Comparison of ENCODE assay signal across 9 cellular contexts in genomic region chr4:75512336-75513211, GRCh38. TPM values are rescaled to one million over a fixed set of nuclear protein-coding genes. Genes with fewer than 3 reads are reported as not detected.
DNase-seq lines count a peak whose midpoint lies in the region; ATAC-seq and TF ChIP-seq lines count a peak whose summit lies in the region.
"Had no signal": no experiment of that assay in that cellular context is flagged by ENCODE, and none has a peak within 500 bp of the region (broad histone marks: within the 10 kb centered on the region; RNA-seq: fewer than 3 reads in every experiment).

No MANE protein-coding gene starts in this region.

- H3K9me3 ChIP-seq in Panc1 (ENCODE audit: control insufficient read depth, insufficient read depth, low read depth, low read length) = no peaks in the 10 kb centered on the region

- no peaks in the 10 kb centered on the region for H3K27me3 Mint-ChIP-seq in activated CD4-positive, alpha-beta T cell treated with anti-CD3 and anti-CD28 coated beads, Interleukin-2, amount 10 ng/mL, durations not matched to agents 7 days and 5 days
- H3K27me3 Mint-ChIP-seq: dendritic cell treated with granulocyte-macrophage colony-stimulating factor and Interleukin-4, amounts not matched to agents 40 ng/mL and 50 ng/mL, for 4 days had no signal

- H3K27ac Mint-ChIP-seq in activated CD4-positive, alpha-beta T cell treated with anti-CD3 and anti-CD28 coated beads, Interleukin-2, amount 10 ng/mL, durations not matched to agents 7 days and 5 days = peak overlapping the region; percentile 99
- H3K27ac Mint-ChIP-seq: dendritic cell treated with granulocyte-macrophage colony-stimulating factor and Interleukin-4, amounts not matched to agents 40 ng/mL and 50 ng/mL, for 4 days had no signal

- no peak for TF ChIP-seq CTCF in Panc1 (IDR thresholded peaks at IDR 0.05)
- no peak for TF ChIP-seq CTCF in epithelial cell of proximal tubule (conservative IDR thresholded peaks at IDR 0.05; ENCODE audit: low read depth, low read length)
- no peak for TF ChIP-seq CTCF in retinal pigment epithelial cell (conservative IDR thresholded peaks at IDR 0.05; ENCODE audit: low read depth, low read length)

- no peak overlapping the region for H3K4me3 Mint-ChIP-seq in activated CD4-positive, alpha-beta T cell treated with anti-CD3 and anti-CD28 coated beads, Interleukin-2, amount 10 ng/mL, durations not matched to agents 7 days and 5 days
- H3K4me3 Mint-ChIP-seq: dendritic cell treated with granulocyte-macrophage colony-stimulating factor and Interleukin-4, amounts not matched to agents 40 ng/mL and 50 ng/mL, for 4 days had no signal

- H3K27me3 ChIP-seq in Panc1 (ENCODE audit: control insufficient read depth, insufficient read depth, low read length) = no peaks in the 10 kb centered on the region

- H3K4me3 ChIP-seq in Panc1 (ENCODE audit: low read depth in 2 of 2, low read length in 2 of 2) (peak overlapping the region; percentile 91 to 92), epithelial cell of proximal tubule (ENCODE audit: low read depth, low read length) (peak overlapping the region; percentile 71), retinal pigment epithelial cell (ENCODE audit: low read length) (peak overlapping the region; percentile 88)

- peaks cover 48% of the 10 kb centered on the region for H3K4me1 Mint-ChIP-seq in activated CD4-positive, alpha-beta T cell treated with anti-CD3 and anti-CD28 coated beads, Interleukin-2, amount 10 ng/mL, durations not matched to agents 7 days and 5 days

- peak overlapping the region; percentile 94 for H3K27ac ChIP-seq in Panc1 (ENCODE audit: low read length)

- in situ Hi-C loops in Panc1 (cut with HindIII; ENCODE audit: low pct_unique_long_range_greater_than_20kb, low sequenced_read_pairs) = no loop called here

- peaks cover 11% of the 10 kb centered on the region for H3K4me1 ChIP-seq in Panc1 (ENCODE audit: control insufficient read depth, insufficient read depth, low read length)

- CTCF ChIA-PET in activated CD4-positive, alpha-beta T cell treated with anti-CD3 and anti-CD28 coated beads, Interleukin-2, amount 10 ng/mL, durations not matched to agents 7 days and 5 days (lab: Charles Lee) = interaction anchor here (1.3 to 3.0 kb wide), 3 partner anchors 13 to 211 kb away, joined by 3 to 11 read pairs (median 6); partner anchors contain the start of gene USO1
- CTCF ChIA-PET in Panc1 (lab: Charles Lee) = no interaction called here

- peaks cover 4% of the 10 kb centered on the region for H3K9me3 Mint-ChIP-seq in activated CD4-positive, alpha-beta T cell treated with anti-CD3 and anti-CD28 coated beads, Interleukin-2, amount 10 ng/mL, durations not matched to agents 7 days and 5 days

- no TSS peak for BruUV-seq in Panc1 (replicated peaks; lab: Mats Ljungman, UMichigan)

- peaks cover 10% of the 10 kb centered on the region for H3K36me3 ChIP-seq in Panc1 (ENCODE audit: control insufficient read depth, insufficient read depth, low read length)

- H3K36me3 Mint-ChIP-seq in activated CD4-positive, alpha-beta T cell treated with anti-CD3 and anti-CD28 coated beads, Interleukin-2, amount 10 ng/mL, durations not matched to agents 7 days and 5 days (ENCODE audit: low read depth) = peaks cover 27% of the 10 kb centered on the region

- POLR2A ChIA-PET in activated CD4-positive, alpha-beta T cell treated with anti-CD3 and anti-CD28 coated beads, Interleukin-2, amount 10 ng/mL, durations not matched to agents 7 days and 5 days (lab: Charles Lee) = no interaction called here
- POLR2A ChIA-PET in Panc1 (lab: Charles Lee) = no interaction called here

- intact Hi-C loops in Panc1 (cut with micrococcal nuclease; ENCODE audit: unreplicated experiment) = no loop called here

- ATAC-seq in Panc1 (no peak), HG02610 (IDR thresholded peaks at IDR 0.05; ENCODE audit: unreplicated experiment) (no peak)

- DNase-seq in activated CD4-positive, alpha-beta T cell treated with anti-CD3 and anti-CD28 coated beads, Interleukin-2, amount 10 ng/mL, durations not matched to agents 7 days and 5 days = no peak
- no peak for DNase-seq in activated CD4-positive, alpha-beta T cell treated with anti-CD3 and anti-CD28 coated beads for 48 hours
- DNase-seq in Panc1 (ENCODE audit: low read depth, low spot score) = no peak
- DNase-seq in epithelial cell of proximal tubule (ENCODE audit: low read depth) = no peak
- DNase-seq in retinal pigment epithelial cell (ENCODE audit: low read depth) = no peak
- no peak for DNase-seq in activated CD4-positive, CD25-positive, alpha-beta regulatory T cell (lab: John Stamatoyannopoulos, UW)
- DNase-seq in COLO668 (lab: John Stamatoyannopoulos, UW; ENCODE audit: unreplicated experiment) = no peak

RNA-seq across cellular contexts. Expression of gene RCHY1, which starts 1.6 kb away (rescaled TPM):
- total RNA-seq in activated CD4-positive, alpha-beta T cell treated with anti-CD3 and anti-CD28 coated beads, Interleukin-2, amount 10 ng/mL, durations not matched to agents 7 days and 5 days = 10 to 100 TPM; 23.5 to 27.1 TPM
- 17.1 TPM for total RNA-seq in Panc1 (2021; ENCODE audit: unreplicated experiment)
- polyA plus RNA-seq in Panc1 (2012; ENCODE audit: insufficient read length) = 18.7 TPM
- total RNA-seq in epithelial cell of proximal tubule = 11.2 and 37.3 TPM in 2 replicates

RNA-seq across cellular contexts. Expression of gene THAP6, which starts 1.7 kb away (rescaled TPM):
- 10 to 100 TPM; 17.8 to 19.6 TPM for total RNA-seq in activated CD4-positive, alpha-beta T cell treated with anti-CD3 and anti-CD28 coated beads, Interleukin-2, amount 10 ng/mL, durations not matched to agents 7 days and 5 days
- total RNA-seq in Panc1 (2021; ENCODE audit: unreplicated experiment) (13.9 TPM), epithelial cell of proximal tubule (7.0 and 8.4 TPM in 2 replicates)
- polyA plus RNA-seq in Panc1 (2012; ENCODE audit: insufficient read length) = 3.7 TPM

RNA-seq across cellular contexts. Expression of gene ODAPH, which starts 43.3 kb away (rescaled TPM):
- total RNA-seq in activated CD4-positive, alpha-beta T cell treated with anti-CD3 and anti-CD28 coated beads, Interleukin-2, amount 10 ng/mL, durations not matched to agents 7 days and 5 days = under 1 TPM in 1 of 2 experiments, not detected in 1; 0.12 TPM
- total RNA-seq in Panc1 (2021; ENCODE audit: unreplicated experiment) = not detected
- polyA plus RNA-seq in Panc1 (2012; ENCODE audit: insufficient read length) = not detected
- total RNA-seq in epithelial cell of proximal tubule = 0.87 TPM in 1 of 2 replicates, not detected in the other
